1 cellular context compared by ENCODE assay signal in the genomic region with DNA sequence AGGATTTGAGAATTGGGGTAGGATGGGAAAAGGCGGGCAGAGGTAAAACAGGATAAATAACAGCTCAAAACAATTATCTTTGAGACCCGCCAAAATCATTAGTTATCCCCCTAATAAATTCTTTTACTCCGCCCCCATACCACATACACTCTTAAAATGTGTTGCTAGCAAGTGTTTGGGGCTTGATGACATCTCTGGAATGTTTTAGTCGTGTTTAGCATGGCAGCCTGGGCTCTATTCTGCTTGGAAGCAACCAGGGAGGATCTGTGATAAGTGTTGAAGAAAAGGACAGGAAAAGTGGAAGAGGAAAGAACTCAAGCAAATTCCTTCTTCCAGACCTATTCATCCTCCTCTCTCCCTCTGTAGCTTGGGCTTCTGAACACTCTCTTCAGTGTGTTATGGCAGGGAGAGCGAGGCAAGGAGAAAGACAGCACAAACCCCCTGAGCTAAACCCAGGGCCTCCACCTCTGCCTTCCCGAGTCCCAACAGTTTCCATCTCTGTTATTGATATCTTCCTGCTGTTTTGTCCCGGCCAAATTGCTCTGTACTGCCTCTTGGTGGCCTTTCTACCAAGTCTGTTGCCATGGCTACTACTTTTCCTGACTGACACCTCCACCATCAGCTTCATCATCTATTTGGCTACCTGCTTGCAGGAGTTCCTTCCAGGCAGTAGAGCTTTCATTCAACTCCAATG.
TF ChIP-seq lines count a peak whose summit lies in the region.

No MANE protein-coding gene starts in this region.

TF ChIP-seq in GM23338, 12 proteins besides CTCF, POLR2A, EP300 and RAD21 (continued from another document):
- TF ChIP-seq, protein P1, sequence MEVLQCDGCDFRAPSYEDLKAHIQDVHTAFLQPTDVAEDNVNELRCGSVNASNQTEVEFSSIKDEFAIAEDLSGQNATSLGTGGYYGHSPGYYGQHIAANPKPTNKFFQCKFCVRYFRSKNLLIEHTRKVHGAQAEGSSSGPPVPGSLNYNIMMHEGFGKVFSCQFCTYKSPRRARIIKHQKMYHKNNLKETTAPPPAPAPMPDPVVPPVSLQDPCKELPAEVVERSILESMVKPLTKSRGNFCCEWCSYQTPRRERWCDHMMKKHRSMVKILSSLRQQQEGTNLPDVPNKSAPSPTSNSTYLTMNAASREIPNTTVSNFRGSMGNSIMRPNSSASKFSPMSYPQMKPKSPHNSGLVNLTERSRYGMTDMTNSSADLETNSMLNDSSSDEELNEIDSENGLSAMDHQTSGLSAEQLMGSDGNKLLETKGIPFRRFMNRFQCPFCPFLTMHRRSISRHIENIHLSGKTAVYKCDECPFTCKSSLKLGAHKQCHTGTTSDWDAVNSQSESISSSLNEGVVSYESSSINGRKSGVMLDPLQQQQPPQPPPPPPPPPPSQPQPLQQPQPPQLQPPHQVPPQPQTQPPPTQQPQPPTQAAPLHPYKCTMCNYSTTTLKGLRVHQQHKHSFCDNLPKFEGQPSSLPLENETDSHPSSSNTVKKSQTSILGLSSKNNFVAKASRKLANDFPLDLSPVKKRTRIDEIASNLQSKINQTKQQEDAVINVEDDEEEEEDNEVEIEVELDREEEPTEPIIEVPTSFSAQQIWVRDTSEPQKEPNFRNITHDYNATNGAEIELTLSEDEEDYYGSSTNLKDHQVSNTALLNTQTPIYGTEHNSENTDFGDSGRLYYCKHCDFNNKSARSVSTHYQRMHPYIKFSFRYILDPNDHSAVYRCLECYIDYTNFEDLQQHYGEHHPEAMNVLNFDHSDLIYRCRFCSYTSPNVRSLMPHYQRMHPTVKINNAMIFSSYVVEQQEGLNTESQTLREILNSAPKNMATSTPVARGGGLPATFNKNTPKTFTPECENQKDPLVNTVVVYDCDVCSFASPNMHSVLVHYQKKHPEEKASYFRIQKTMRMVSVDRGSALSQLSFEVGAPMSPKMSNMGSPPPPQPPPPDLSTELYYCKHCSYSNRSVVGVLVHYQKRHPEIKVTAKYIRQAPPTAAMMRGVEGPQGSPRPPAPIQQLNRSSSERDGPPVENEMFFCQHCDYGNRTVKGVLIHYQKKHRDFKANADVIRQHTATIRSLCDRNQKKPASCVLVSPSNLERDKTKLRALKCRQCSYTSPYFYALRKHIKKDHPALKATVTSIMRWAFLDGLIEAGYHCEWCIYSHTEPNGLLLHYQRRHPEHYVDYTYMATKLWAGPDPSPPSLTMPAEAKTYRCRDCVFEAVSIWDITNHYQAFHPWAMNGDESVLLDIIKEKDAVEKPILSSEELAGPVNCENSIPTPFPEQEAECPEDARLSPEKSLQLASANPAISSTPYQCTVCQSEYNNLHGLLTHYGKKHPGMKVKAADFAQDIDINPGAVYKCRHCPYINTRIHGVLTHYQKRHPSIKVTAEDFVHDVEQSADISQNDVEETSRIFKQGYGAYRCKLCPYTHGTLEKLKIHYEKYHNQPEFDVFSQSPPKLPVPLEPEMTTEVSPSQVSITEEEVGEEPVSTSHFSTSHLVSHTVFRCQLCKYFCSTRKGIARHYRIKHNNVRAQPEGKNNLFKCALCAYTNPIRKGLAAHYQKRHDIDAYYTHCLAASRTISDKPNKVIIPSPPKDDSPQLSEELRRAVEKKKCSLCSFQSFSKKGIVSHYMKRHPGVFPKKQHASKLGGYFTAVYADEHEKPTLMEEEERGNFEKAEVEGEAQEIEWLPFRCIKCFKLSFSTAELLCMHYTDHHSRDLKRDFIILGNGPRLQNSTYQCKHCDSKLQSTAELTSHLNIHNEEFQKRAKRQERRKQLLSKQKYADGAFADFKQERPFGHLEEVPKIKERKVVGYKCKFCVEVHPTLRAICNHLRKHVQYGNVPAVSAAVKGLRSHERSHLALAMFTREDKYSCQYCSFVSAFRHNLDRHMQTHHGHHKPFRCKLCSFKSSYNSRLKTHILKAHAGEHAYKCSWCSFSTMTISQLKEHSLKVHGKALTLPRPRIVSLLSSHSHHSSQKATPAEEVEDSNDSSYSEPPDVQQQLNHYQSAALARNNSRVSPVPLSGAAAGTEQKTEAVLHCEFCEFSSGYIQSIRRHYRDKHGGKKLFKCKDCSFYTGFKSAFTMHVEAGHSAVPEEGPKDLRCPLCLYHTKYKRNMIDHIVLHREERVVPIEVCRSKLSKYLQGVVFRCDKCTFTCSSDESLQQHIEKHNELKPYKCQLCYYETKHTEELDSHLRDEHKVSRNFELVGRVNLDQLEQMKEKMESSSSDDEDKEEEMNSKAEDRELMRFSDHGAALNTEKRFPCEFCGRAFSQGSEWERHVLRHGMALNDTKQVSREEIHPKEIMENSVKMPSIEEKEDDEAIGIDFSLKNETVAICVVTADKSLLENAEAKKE (CRISPR knock-in tag; IDR thresholded peaks at IDR 0.05) = no peak
- TF ChIP-seq POLR2AphosphoS5 (IDR thresholded peaks at IDR 0.05; ENCODE audit: low read depth) = no peak
- TF ChIP-seq, protein P2, sequence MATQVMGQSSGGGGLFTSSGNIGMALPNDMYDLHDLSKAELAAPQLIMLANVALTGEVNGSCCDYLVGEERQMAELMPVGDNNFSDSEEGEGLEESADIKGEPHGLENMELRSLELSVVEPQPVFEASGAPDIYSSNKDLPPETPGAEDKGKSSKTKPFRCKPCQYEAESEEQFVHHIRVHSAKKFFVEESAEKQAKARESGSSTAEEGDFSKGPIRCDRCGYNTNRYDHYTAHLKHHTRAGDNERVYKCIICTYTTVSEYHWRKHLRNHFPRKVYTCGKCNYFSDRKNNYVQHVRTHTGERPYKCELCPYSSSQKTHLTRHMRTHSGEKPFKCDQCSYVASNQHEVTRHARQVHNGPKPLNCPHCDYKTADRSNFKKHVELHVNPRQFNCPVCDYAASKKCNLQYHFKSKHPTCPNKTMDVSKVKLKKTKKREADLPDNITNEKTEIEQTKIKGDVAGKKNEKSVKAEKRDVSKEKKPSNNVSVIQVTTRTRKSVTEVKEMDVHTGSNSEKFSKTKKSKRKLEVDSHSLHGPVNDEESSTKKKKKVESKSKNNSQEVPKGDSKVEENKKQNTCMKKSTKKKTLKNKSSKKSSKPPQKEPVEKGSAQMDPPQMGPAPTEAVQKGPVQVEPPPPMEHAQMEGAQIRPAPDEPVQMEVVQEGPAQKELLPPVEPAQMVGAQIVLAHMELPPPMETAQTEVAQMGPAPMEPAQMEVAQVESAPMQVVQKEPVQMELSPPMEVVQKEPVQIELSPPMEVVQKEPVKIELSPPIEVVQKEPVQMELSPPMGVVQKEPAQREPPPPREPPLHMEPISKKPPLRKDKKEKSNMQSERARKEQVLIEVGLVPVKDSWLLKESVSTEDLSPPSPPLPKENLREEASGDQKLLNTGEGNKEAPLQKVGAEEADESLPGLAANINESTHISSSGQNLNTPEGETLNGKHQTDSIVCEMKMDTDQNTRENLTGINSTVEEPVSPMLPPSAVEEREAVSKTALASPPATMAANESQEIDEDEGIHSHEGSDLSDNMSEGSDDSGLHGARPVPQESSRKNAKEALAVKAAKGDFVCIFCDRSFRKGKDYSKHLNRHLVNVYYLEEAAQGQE (IDR thresholded peaks at IDR 0.05; ENCODE audit: unreplicated experiment) = no peak
- TF ChIP-seq NANOG (IDR thresholded peaks at IDR 0.05; ENCODE audit: borderline replicate concordance) = no peak
- no peak for TF ChIP-seq EZH2 (IDR thresholded peaks at IDR 0.05; ENCODE audit: low read depth, unreplicated experiment)
